19 cellular contexts compared by ENCODE assay signal in the genomic region with DNA sequence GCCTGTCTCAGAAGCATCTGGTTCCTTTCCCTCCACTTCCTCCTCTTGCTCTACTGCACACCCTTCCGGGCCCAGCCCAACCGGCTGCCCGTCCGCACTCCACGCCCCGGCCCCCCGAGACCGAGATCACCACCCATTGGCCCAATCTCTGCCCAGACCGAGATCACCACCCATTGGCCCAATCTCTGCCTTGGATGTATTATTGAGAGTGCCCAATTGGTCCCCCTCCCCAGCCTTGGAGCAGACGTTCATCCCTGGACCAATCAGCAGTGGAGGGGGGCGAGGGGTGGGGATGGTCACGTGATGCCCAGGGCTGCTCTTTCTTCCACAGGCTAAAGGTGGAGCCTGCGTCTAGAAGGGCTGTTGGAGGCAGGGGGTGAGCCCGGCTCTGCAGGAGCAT.
"Had no signal": no experiment of that assay in that cellular context is flagged by ENCODE, and none has a peak within 500 bp of the region (broad histone marks: within the 10 kb centered on the region; RNA-seq: fewer than 3 reads in every experiment).

No MANE protein-coding gene starts in this region.

- H3K9me3 Mint-ChIP-seq: neural progenitor cell; stimulated activated effector memory CD8-positive, alpha-beta T cell treated with anti-CD3 and anti-CD28 coated beads, Interleukin-12 subunit alpha, Interleukin-12 subunit beta, amount 100 ng/mL, for 72 hours; type B pancreatic cell had no signal

- H3K9ac ChIP-seq: neural progenitor cell had no signal

- DNase-seq: cortex of kidney; effector memory CD8-positive, alpha-beta T cell; kidney; naive thymus-derived CD4-positive, alpha-beta T cell; psoas muscle; right cardiac atrium; sigmoid colon; stimulated activated CD4-positive, alpha-beta T cell treated with anti-CD3 and anti-CD28 coated beads, Interleukin-2, amount 100 ng/mL, for 24 hours; stimulated activated CD4-positive, alpha-beta T cell treated with anti-CD3 and anti-CD28 coated beads, Interleukin-4, amount 100 ng/mL, for 24 hours; stimulated activated naive CD4-positive, alpha-beta T cell treated with Interleukin-2 at 50 U/mL for 16 hours; stomach; tibial artery had no signal

- ATAC-seq: effector memory CD8-positive, alpha-beta T cell; naive thymus-derived CD4-positive, alpha-beta T cell; psoas muscle; stimulated activated effector memory CD8-positive, alpha-beta T cell treated with anti-CD3 and anti-CD28 coated beads, Interleukin-12 subunit alpha, Interleukin-12 subunit beta, amount 100 ng/mL, for 72 hours had no signal

- H3K4me1 ChIP-seq: psoas muscle, sigmoid colon, stomach, tibial artery had no signal

- H3K36me3 ChIP-seq: neural progenitor cell, sigmoid colon, stomach, tibial artery had no signal

- H3K27ac Mint-ChIP-seq: effector memory CD8-positive, alpha-beta T cell; memory B cell; mesothelial cell of epicardium; naive thymus-derived CD4-positive, alpha-beta T cell; nephron; neural progenitor cell; stimulated activated effector memory CD8-positive, alpha-beta T cell treated with anti-CD3 and anti-CD28 coated beads, Interleukin-12 subunit alpha, Interleukin-12 subunit beta, amount 100 ng/mL, for 72 hours had no signal

- H3K36me3 Mint-ChIP-seq: memory B cell; mesothelial cell of epicardium; naive thymus-derived CD4-positive, alpha-beta T cell; neural progenitor cell; stimulated activated effector memory CD8-positive, alpha-beta T cell treated with anti-CD3 and anti-CD28 coated beads, Interleukin-12 subunit alpha, Interleukin-12 subunit beta, amount 100 ng/mL, for 72 hours; type B pancreatic cell had no signal

- H3K9me3 ChIP-seq: psoas muscle, tibial artery had no signal

- H3K4me1 Mint-ChIP-seq: mesothelial cell of epicardium; naive thymus-derived CD4-positive, alpha-beta T cell; nephron; neural progenitor cell; stimulated activated effector memory CD8-positive, alpha-beta T cell treated with anti-CD3 and anti-CD28 coated beads, Interleukin-12 subunit alpha, Interleukin-12 subunit beta, amount 100 ng/mL, for 72 hours had no signal

- H3K27me3 ChIP-seq: sigmoid colon, tibial artery had no signal

- H3K4me3 ChIP-seq: lung, neural progenitor cell, psoas muscle, sigmoid colon, stomach, tibial artery had no signal

- H3K4me3 Mint-ChIP-seq: effector memory CD8-positive, alpha-beta T cell; memory B cell; mesothelial cell of epicardium; naive thymus-derived CD4-positive, alpha-beta T cell; nephron; neural progenitor cell; stimulated activated effector memory CD8-positive, alpha-beta T cell treated with anti-CD3 and anti-CD28 coated beads, Interleukin-12 subunit alpha, Interleukin-12 subunit beta, amount 100 ng/mL, for 72 hours; type B pancreatic cell had no signal

- H3K27me3 Mint-ChIP-seq: memory B cell had no signal

- H3K27ac ChIP-seq: neural progenitor cell, psoas muscle, sigmoid colon, stomach, tibial artery had no signal
